In genomic region chr19:40445945-40446784, GRCh38 we compare ENCODE assay signal across 9 cellular contexts. TPM values are rescaled to one million over a fixed set of nuclear protein-coding genes. Genes with fewer than 3 reads are reported as not detected.
DNase-seq lines count a peak whose midpoint lies in the region; TF ChIP-seq lines count a peak whose summit lies in the region.
"Had no signal": no experiment of that assay in that cellular context is flagged by ENCODE, and none has a peak within 500 bp of the region (broad histone marks: within the 10 kb centered on the region; RNA-seq: fewer than 3 reads in every experiment).

No MANE protein-coding gene starts in this region.

- no peak for TF ChIP-seq CTCF in fibroblast of mammary gland (conservative IDR thresholded peaks at IDR 0.05; ENCODE audit: control insufficient read depth, insufficient read depth, low read depth, low read length)
- TF ChIP-seq CTCF in coronary artery (IDR thresholded peaks at IDR 0.05), result no peak

- DNase-seq in NCI-H2196 (lab: John Stamatoyannopoulos, UW; ENCODE audit: unreplicated experiment) (peak; percentile 23), NCI-H2196 treated with DMSO at 0.1 percent for 48 hours (lab: John Stamatoyannopoulos, UW; ENCODE audit: unreplicated experiment) (no peak), NCI-H82 (lab: John Stamatoyannopoulos, UW) (peak; percentile 65), fibroblast of mammary gland (ENCODE audit: low read depth) (peak; percentile 28), renal cortical epithelial cell (ENCODE audit: low read depth) (peak; percentile 69), T1000 (lab: John Stamatoyannopoulos, UW) (no peak), NCI-H524 (lab: John Stamatoyannopoulos, UW) (no peak), coronary artery (ENCODE audit: low spot score) (no peak)
- DNase-seq: activated gamma-delta T cell had no signal

- H3K27ac ChIP-seq in coronary artery, result no peak overlapping the region

- no peak overlapping the region for H3K4me3 ChIP-seq in fibroblast of mammary gland (ENCODE audit: control insufficient read depth, low read depth, low read length)
- H3K4me3 ChIP-seq in coronary artery, result no peak overlapping the region

RNA-seq across cellular contexts. Expression of gene SERTAD3, which starts 2.0 kb away (rescaled TPM):
- total RNA-seq in renal cortical epithelial cell, result 13.2 and 21.5 TPM in 2 replicates

RNA-seq across cellular contexts. Expression of gene BLVRB, which starts 19.4 kb away (rescaled TPM):
- total RNA-seq in renal cortical epithelial cell, result 43.0 and 59.6 TPM in 2 replicates

RNA-seq across cellular contexts. Expression of gene SERTAD1, which starts 20.4 kb away (rescaled TPM):
- total RNA-seq in renal cortical epithelial cell, result 13.3 and 17.0 TPM in 2 replicates

RNA-seq across cellular contexts. Expression of gene SPTBN4, which starts 20.6 kb away (rescaled TPM):
- total RNA-seq in renal cortical epithelial cell, result 0.89 and 2.4 TPM in 2 replicates

RNA-seq across cellular contexts. Expression of gene PRX, which starts 33.0 kb away (rescaled TPM):
- total RNA-seq in renal cortical epithelial cell, result 0.52 and 1.0 TPM in 2 replicates

Comparison
In these comparisons a context has a peak if more than half of its experiments do, and no peak if none do; other contexts are left out.
1. DNase-seq: peak in NCI-H2196 (single experiment), NCI-H82 (single experiment), fibroblast of mammary gland (single experiment) and renal cortical epithelial cell (single experiment); none in NCI-H2196 treated with DMSO at 0.1 percent for 48 hours (single experiment), T1000 (single experiment), NCI-H524 (0 of 2) and coronary artery (single experiment).